8 cellular contexts compared by ENCODE assay signal in the genomic region with DNA sequence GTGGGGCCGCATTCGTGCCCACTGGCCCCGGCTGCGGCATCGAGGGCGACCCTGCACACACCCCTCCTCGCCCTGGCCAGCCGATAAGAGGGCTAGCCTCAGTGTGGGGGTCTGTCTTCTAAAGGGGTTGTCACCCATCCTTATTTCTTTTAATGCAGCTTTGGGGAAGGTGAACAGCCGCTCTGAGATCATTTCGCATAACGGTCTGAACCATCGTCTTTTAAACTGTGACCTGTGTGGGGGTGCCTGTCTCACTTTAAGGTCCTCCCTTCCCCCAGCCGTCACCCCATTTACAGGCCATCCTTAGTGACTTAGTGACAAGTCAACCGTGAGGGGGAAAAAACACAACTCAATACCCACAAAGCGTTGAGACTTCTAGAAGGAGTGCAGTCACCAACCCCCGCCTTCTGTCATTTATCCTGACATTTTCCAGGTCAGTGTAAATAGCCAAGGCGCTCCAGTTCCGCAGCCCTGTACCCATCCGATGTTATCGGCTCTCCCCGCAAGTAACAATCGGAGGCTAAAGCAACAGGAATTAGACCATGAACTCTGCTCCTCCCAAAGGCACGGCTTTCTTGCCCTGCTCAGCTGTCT. TPM values are rescaled to one million over a fixed set of nuclear protein-coding genes. Genes with fewer than 3 reads are reported as not detected.
DNase-seq lines count a peak whose midpoint lies in the region; ATAC-seq and TF ChIP-seq lines count a peak whose summit lies in the region.

No MANE protein-coding gene starts in this region.

- no peaks in the 10 kb centered on the region for H3K9me3 ChIP-seq in iPS-18a (ENCODE audit: control insufficient read depth, low read depth, low read length)
- H3K9me3 ChIP-seq in sigmoid colon: no peaks in the 10 kb centered on the region

- no peak for TF ChIP-seq EP300 in sigmoid colon (IDR thresholded peaks at IDR 0.05)

- intact Hi-C loops in sigmoid colon (cut with DNase I): loop anchor here (1.0 kb wide), 1 partner anchor 45 kb away; no protein-coding TSS in a partner anchor

- no peaks in the 10 kb centered on the region for H3K27me3 ChIP-seq in GM06990 (replicated peaks; ENCODE audit: control insufficient read depth, insufficient read depth, low read length)
- peaks cover 31% of the 10 kb centered on the region for H3K27me3 ChIP-seq in iPS-18a (ENCODE audit: control insufficient read depth, insufficient read depth, low read length)
- H3K27me3 ChIP-seq in sigmoid colon: no peaks in the 10 kb centered on the region

- no peak overlapping the region for H3K9ac ChIP-seq in iPS-18a (ENCODE audit: low read length)

- TF ChIP-seq POLR2A in sigmoid colon (IDR thresholded peaks at IDR 0.05): no peak

- peaks cover 5% of the 10 kb centered on the region for H3K4me1 ChIP-seq in iPS-18a (ENCODE audit: control insufficient read depth, low read depth, low read length)
- H3K4me1 ChIP-seq in sigmoid colon: peaks cover 0 to 24% (median 8%) of the 10 kb centered on the region in 4 donors

- TF ChIP-seq CTCF in GM06990 (IDR thresholded peaks at IDR 0.05; ENCODE audit: insufficient read depth, low read length, poor library complexity, severe bottlenecking) (no peak), astrocyte of the spinal cord (IDR thresholded peaks at IDR 0.05; ENCODE audit: low read depth, low read length) (no peak), sigmoid colon (IDR thresholded peaks at IDR 0.05) (no peak)

- H3K4me3 ChIP-seq in GM06990 (replicated peaks; ENCODE audit: low read depth, low read length) (peak overlapping the region; percentile 87), astrocyte of the spinal cord (ENCODE audit: low read depth, low read length) (peak overlapping the region; percentile 77), iPS-18a (ENCODE audit: low read length) (peak overlapping the region; percentile 63), sigmoid colon (peak overlapping the region; percentile 56 to 97 (median 94))
- peak overlapping the region; percentile 62 for H3K4me3 ChIP-seq in Jurkat, Clone E6-1 (ENCODE audit: low read length)

- peak; percentile 35 for ATAC-seq in GM21528 (IDR thresholded peaks at IDR 0.05; ENCODE audit: low FRiP score, unreplicated experiment)

- DNase-seq in GM06990 (ENCODE audit: extremely low read depth, insufficient read length): no peak
- DNase-seq in Jurkat, Clone E6-1 (ENCODE audit: low read depth, low spot score): no peak
- peak; percentile 32 for DNase-seq in astrocyte of the spinal cord (ENCODE audit: low read depth, low spot score)
- peak; percentile 68 for DNase-seq in sigmoid colon
- DNase-seq in stimulated activated CD4-positive, alpha-beta T cell treated with anti-CD3 and anti-CD28 coated beads, Interleukin-2, amount 100 ng/mL, for 24 hours: no peak
- DNase-seq in NCI-H446 treated with DMSO at 0.1 percent for 48 hours (lab: John Stamatoyannopoulos, UW): no peak

- H3K36me3 ChIP-seq in GM06990 (ENCODE audit: control insufficient read depth, insufficient read depth, low read length): no peaks in the 10 kb centered on the region
- H3K36me3 ChIP-seq in iPS-18a (ENCODE audit: control insufficient read depth, low read depth, low read length): no peaks in the 10 kb centered on the region
- H3K36me3 ChIP-seq in sigmoid colon: no peaks in the 10 kb centered on the region

- H3K27ac ChIP-seq in iPS-18a (ENCODE audit: low read length) (no peak overlapping the region), sigmoid colon (peak overlapping the region; percentile 96 to 99 (median 98))

- in situ Hi-C loops in astrocyte of the spinal cord (cut with HindIII; ENCODE audit: low sequenced_read_pairs): no loop called here

- 1 to 5% methylated on average over 23 of the region's 23 CpGs for WGBS in sigmoid colon, 2 donors

RNA-seq across cellular contexts. Expression of a gene that starts 0.5 kb away (rescaled TPM):
- polyA plus RNA-seq in Jurkat, Clone E6-1 (2012; ENCODE audit: insufficient read depth, insufficient read length): 5.7 TPM
- total RNA-seq in sigmoid colon: 10 to 100 TPM; 19.5 to 34.3 (median 23.2) TPM
- polyA plus RNA-seq in sigmoid colon: 1 to 10 TPM; 2.4 to 3.9 (median 3.7) TPM

Comparison
In these comparisons a context has a peak if more than half of its experiments do, and no peak if none do; other contexts are left out.
1. DNase-seq: peak in astrocyte of the spinal cord (single experiment) and sigmoid colon (single experiment); none in GM06990 (single experiment), Jurkat, Clone E6-1 (single experiment), stimulated activated CD4-positive, alpha-beta T cell treated with anti-CD3 and anti-CD28 coated beads, Interleukin-2, amount 100 ng/mL, for 24 hours (0 of 2) and NCI-H446 treated with DMSO at 0.1 percent for 48 hours (single experiment).
2. Peak in every context shown above with its lines, with median percentiles within 50 percentile points of each other: H3K4me3 ChIP-seq.